ENCODE assay signal across 11 cellular contexts in genomic region chr14:93040443-93040842, GRCh38.
DNase-seq lines count a peak whose midpoint lies in the region; ATAC-seq and TF ChIP-seq lines count a peak whose summit lies in the region.
"Had no signal": no experiment of that assay in that cellular context is flagged by ENCODE, and none has a peak within 500 bp of the region (broad histone marks: within the 10 kb centered on the region; RNA-seq: fewer than 3 reads in every experiment).

No MANE protein-coding gene starts in this region.

- H3K4me3 ChIP-seq in HUES48 (ENCODE audit: low read depth, low read length) (no peak overlapping the region), body of pancreas (no peak overlapping the region)

- no peaks in the 10 kb centered on the region for H3K27me3 ChIP-seq in HUES48 (ENCODE audit: control insufficient read depth, insufficient read depth, low read length)
- H3K27me3 ChIP-seq in body of pancreas, result no peaks in the 10 kb centered on the region
- no peaks in the 10 kb centered on the region for H3K27me3 ChIP-seq in foreskin keratinocyte

- TF ChIP-seq POLR2A in body of pancreas (IDR thresholded peaks at IDR 0.05), result no peak

- TF ChIP-seq CTCF in body of pancreas (IDR thresholded peaks at IDR 0.05), result no peak
- TF ChIP-seq CTCF in foreskin keratinocyte (conservative IDR thresholded peaks at IDR 0.05), result no peak

- H3K9ac ChIP-seq in HUES48 (ENCODE audit: low read depth, low read length), result no peak overlapping the region

- H3K9me3 ChIP-seq in HUES48 (ENCODE audit: control insufficient read depth, insufficient read depth, low read length) (no peaks in the 10 kb centered on the region), body of pancreas (no peaks in the 10 kb centered on the region)

- 47 to 68% methylated on average over 4 to 5 of the region's 5 CpGs for WGBS in body of pancreas, 2 donors

- H3K27ac ChIP-seq in HUES48 (ENCODE audit: low read depth, low read length) (peak overlapping the region; percentile 47), body of pancreas (peak overlapping the region in 3 of 4 donors; percentile 12 to 55 (median 48)), temporal lobe (ENCODE audit: low read depth, low read length) (peak overlapping the region; percentile 97), foreskin keratinocyte (no peak overlapping the region)

- DNase-seq in body of pancreas (no peak), left colon (peak; percentile 54 to 78), foreskin keratinocyte (no peak), SIG-M5 treated with dmso at 0.1 percent for 504 hours (lab: John Stamatoyannopoulos, UW; ENCODE audit: unreplicated experiment) (no peak), NCI-H2107 treated with DMSO at 0.1 percent for 48 hours (lab: John Stamatoyannopoulos, UW; ENCODE audit: unreplicated experiment) (no peak)
- DNase-seq: IMR-90; NCI-H2171; stimulated activated CD4-positive, alpha-beta T cell treated with anti-CD3 and anti-CD28 coated beads, Interleukin-4, amount 100 ng/mL, for 4 hours had no signal

- H3K4me1 ChIP-seq in HUES48 (ENCODE audit: control insufficient read depth, insufficient read depth, low read length) (peaks cover 69% of the 10 kb centered on the region), body of pancreas (peaks cover 80% of the 10 kb centered on the region), foreskin keratinocyte (peaks cover 52% of the 10 kb centered on the region)

- ATAC-seq in body of pancreas, result no peak
- ATAC-seq in left colon, result peak; percentile 32
- ATAC-seq in foreskin keratinocyte, result no peak
- ATAC-seq in HG03196 (IDR thresholded peaks at IDR 0.05; ENCODE audit: unreplicated experiment), result no peak

- H3K36me3 ChIP-seq in HUES48 (ENCODE audit: control insufficient read depth, insufficient read depth, low read length) (no peaks in the 10 kb centered on the region), body of pancreas (replicated peaks in 1 of 2; ENCODE audit: insufficient read depth in 1 of 2, low read depth in 2 of 2) (no peaks in the 10 kb centered on the region)

- intact Hi-C loops in body of pancreas (cut with DNase I) (no loop called here), left colon (cut with DNase I, micrococcal nuclease) (no loop called here)

Comparison
In these comparisons a context has a peak if more than half of its experiments do, and no peak if none do; other contexts are left out.
1. DNase-seq: peak in left colon (2 of 2); none in body of pancreas (0 of 4), foreskin keratinocyte (0 of 2), SIG-M5 treated with dmso at 0.1 percent for 504 hours (single experiment) and NCI-H2107 treated with DMSO at 0.1 percent for 48 hours (single experiment).